ENCODE assay signal across 27 cellular contexts in the genomic region with DNA sequence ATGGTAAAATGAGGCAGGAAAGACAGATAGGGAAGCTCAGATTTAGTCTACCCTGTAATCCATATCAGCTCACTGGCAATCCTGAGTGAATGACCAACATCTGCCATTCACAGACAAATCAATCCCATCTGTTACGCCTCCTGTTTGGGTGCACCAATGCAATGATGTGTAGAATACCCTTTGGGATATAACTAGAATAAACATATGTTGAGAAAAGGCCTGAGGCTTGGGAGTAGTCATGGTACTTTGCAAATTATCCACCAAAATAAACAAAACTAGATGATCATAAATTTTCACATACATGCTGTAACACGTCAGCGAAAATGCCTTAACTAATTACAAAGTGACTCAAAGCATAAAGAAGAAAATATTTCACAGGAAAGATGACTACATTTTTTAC.
DNase-seq lines count a peak whose midpoint lies in the region; ATAC-seq and TF ChIP-seq lines count a peak whose summit lies in the region.
"Had no signal": no experiment of that assay in that cellular context is flagged by ENCODE, and none has a peak within 500 bp of the region (broad histone marks: within the 10 kb centered on the region; RNA-seq: fewer than 3 reads in every experiment).

No MANE protein-coding gene starts in this region.

- H3K36me3 ChIP-seq in mammary epithelial cell (ENCODE audit: insufficient read depth, low read length) (no peaks in the 10 kb centered on the region), right lobe of liver (no peaks in the 10 kb centered on the region)
- H3K36me3 ChIP-seq: cardiac muscle cell, neutrophil, Peyer's patch, upper lobe of left lung had no signal

- BruUV-seq in mammary epithelial cell (replicated peaks; lab: Mats Ljungman, UMichigan), result no TSS peak

- H3K27me3 Mint-ChIP-seq in osteocyte (ENCODE audit: unreplicated experiment), result peaks cover 3% of the 10 kb centered on the region
- H3K27me3 Mint-ChIP-seq: activated T-cell treated with anti-CD3 and anti-CD28 coated beads, Interleukin-2, amount 50 U/mL, for 24 hours; CD4-positive, alpha-beta T cell; T-helper 17 cell had no signal

- no peak overlapping the region for H3K9ac ChIP-seq in mammary epithelial cell (ENCODE audit: insufficient read depth, low read length)
- H3K9ac ChIP-seq: KMS-11 had no signal

- no peak for ATAC-seq in right lobe of liver
- ATAC-seq: GM12878, GM23338, T-helper 17 cell had no signal

- CTCF ChIA-PET in mammary epithelial cell (lab: Charles Lee; ENCODE audit: low non-redundant PET), result no interaction called here

- dilution Hi-C loops in mammary epithelial cell (cut with HindIII; ENCODE audit: low sequenced_read_pairs), result no loop called here

- H4K20me1 ChIP-seq in mammary epithelial cell (ENCODE audit: insufficient read depth, low read length), result no peaks in the 10 kb centered on the region

- H3K27ac ChIP-seq in mammary epithelial cell (ENCODE audit: insufficient read depth, low read depth, low read length), result no peak overlapping the region
- H3K27ac ChIP-seq in right lobe of liver, result no peak overlapping the region
- H3K27ac ChIP-seq: 22Rv1, cardiac muscle cell, coronary artery, KMS-11, neutrophil, Peyer's patch, upper lobe of left lung had no signal

- H3K4me3 ChIP-seq in mammary epithelial cell (replicated peaks in 1 of 3; ENCODE audit: insufficient read depth in 1 of 3, low read depth in 2 of 3, low read length in 3 of 3), result no peak overlapping the region
- H3K4me3 ChIP-seq in right lobe of liver, result no peak overlapping the region
- H3K4me3 ChIP-seq: cardiac muscle cell, coronary artery, GM12878, GM23338, Peyer's patch, upper lobe of left lung had no signal

- H3K36me3 Mint-ChIP-seq in osteocyte (ENCODE audit: unreplicated experiment), result no peaks in the 10 kb centered on the region

- H3K4me2 ChIP-seq in mammary epithelial cell (ENCODE audit: insufficient read depth, low read depth, low read length), result peak overlapping the region; percentile 23
- H3K4me2 ChIP-seq: GM23338, KMS-11 had no signal

- no peaks in the 10 kb centered on the region for H3K27me3 ChIP-seq in mammary epithelial cell (ENCODE audit: insufficient read depth, low read length)
- H3K27me3 ChIP-seq in right lobe of liver, result no peaks in the 10 kb centered on the region
- H3K27me3 ChIP-seq: cardiac muscle cell, neutrophil, Peyer's patch, upper lobe of left lung had no signal

- intact Hi-C loops in mammary epithelial cell (cut with micrococcal nuclease), result no loop called here
- intact Hi-C loops in right lobe of liver (cut with DNase I), result no loop called here

- no peaks in the 10 kb centered on the region for H3K9me3 Mint-ChIP-seq in osteocyte (ENCODE audit: unreplicated experiment)
- H3K9me3 Mint-ChIP-seq: activated T-cell treated with anti-CD3 and anti-CD28 coated beads, Interleukin-2, amount 50 U/mL, for 24 hours; CD4-positive, alpha-beta T cell; GM23338 had no signal

- no peaks in the 10 kb centered on the region for H3K79me2 ChIP-seq in mammary epithelial cell (ENCODE audit: insufficient read depth, low read length)

- no peak overlapping the region for H3K4me3 Mint-ChIP-seq in osteocyte (ENCODE audit: unreplicated experiment)
- H3K4me3 Mint-ChIP-seq: activated T-cell treated with anti-CD3 and anti-CD28 coated beads, Interleukin-2, amount 50 U/mL, for 24 hours; CD4-positive, alpha-beta T cell; GM23338; T-helper 17 cell had no signal

- H3K4me1 ChIP-seq in mammary epithelial cell (ENCODE audit: insufficient read depth, low read length) (peaks cover 6% of the 10 kb centered on the region), right lobe of liver (no peaks in the 10 kb centered on the region)
- H3K4me1 ChIP-seq: Peyer's patch, upper lobe of left lung had no signal

- 34% methylated on average over 3 of the region's 3 CpGs for WGBS in mammary epithelial cell (ENCODE audit: low coverage, missing lambda C conversion rate)
- WGBS in right lobe of liver (ENCODE audit: insufficient coverage, low coverage, low lambda C conversion rate, missing lambda C conversion rate), result 79% methylated on average over 3 of the region's 3 CpGs

- no peaks in the 10 kb centered on the region for H3K9me3 ChIP-seq in mammary epithelial cell (replicated peaks; ENCODE audit: insufficient read depth, low read length)
- no peaks in the 10 kb centered on the region for H3K9me3 ChIP-seq in right lobe of liver
- H3K9me3 ChIP-seq: neutrophil, Peyer's patch, upper lobe of left lung had no signal

- in situ Hi-C loops in mammary epithelial cell (cut with MboI; ENCODE audit: low sequenced_read_pairs in 2 of 2), result no loop called here

- H3K27ac Mint-ChIP-seq in osteocyte (ENCODE audit: unreplicated experiment), result no peak overlapping the region
- H3K27ac Mint-ChIP-seq: activated T-cell treated with anti-CD3 and anti-CD28 coated beads, Interleukin-2, amount 50 U/mL, for 24 hours; CD4-positive, alpha-beta T cell; GM23338; T-helper 17 cell had no signal

- no peak for TF ChIP-seq CTCF in mammary epithelial cell (conservative IDR thresholded peaks at IDR 0.05 in 1 of 2, IDR thresholded peaks at IDR 0.05 in 1 of 2; ENCODE audit: extremely low read depth in 1 of 2, insufficient read depth in 1 of 2, low read depth in 1 of 2, low read length in 2 of 2)
- TF ChIP-seq CTCF in osteocyte (IDR thresholded peaks at IDR 0.05), result no peak
- no peak for TF ChIP-seq CTCF in right lobe of liver (IDR thresholded peaks at IDR 0.05)

- H3K4me1 Mint-ChIP-seq in osteocyte (ENCODE audit: unreplicated experiment), result no peaks in the 10 kb centered on the region
- H3K4me1 Mint-ChIP-seq: GM23338, T-helper 17 cell had no signal

- peak; percentile 6 for DNase-seq in NCI-H1105 (lab: John Stamatoyannopoulos, UW)
- no peak for DNase-seq in NCI-H1105 treated with DMSO at 0.1 percent for 48 hours (lab: John Stamatoyannopoulos, UW)
- peak; percentile 43 for DNase-seq in NCI-H524 treated with DMSO at 0.1 percent for 48 hours (lab: John Stamatoyannopoulos, UW)
- peak; percentile 83 for DNase-seq in mammary epithelial cell
- DNase-seq in retina, result peak; percentile 12
- DNase-seq in HT-29 (ENCODE audit: low spot score), result no peak
- no peak for DNase-seq in osteocyte (ENCODE audit: extremely low spot score, unreplicated experiment)
- no peak for DNase-seq in right lobe of liver
- DNase-seq: activated CD4-positive, alpha-beta T cell treated with anti-CD3 and anti-CD28 coated beads for 4 hours; activated CD8-positive, alpha-beta memory T cell treated with anti-CD3 and anti-CD28 coated beads for 24 hours; activated T-cell treated with anti-CD3 and anti-CD28 coated beads, Interleukin-2, amount 50 U/mL, for 24 hours; amygdala; CD4-positive, alpha-beta T cell; head of caudate nucleus; NCI-H1930; NCI-H226; Peyer's patch; stimulated activated CD4-positive, alpha-beta T cell treated with anti-CD3 and anti-CD28 coated beads, Interleukin-1b, Interleukin-23, amount 100 ng/mL, for 48 hours; T-helper 17 cell; upper lobe of left lung had no signal

- TF ChIP-seq POLR2A in right lobe of liver (IDR thresholded peaks at IDR 0.05), result no peak

- peak overlapping the region; percentile 20 for H2AFZ ChIP-seq in mammary epithelial cell (ENCODE audit: low read depth, low read length)
- H2AFZ ChIP-seq: GM23338 had no signal

Comparison
In these comparisons a context has a peak if more than half of its experiments do, and no peak if none do; other contexts are left out.
1. DNase-seq: peak in NCI-H1105 (single experiment), NCI-H524 treated with DMSO at 0.1 percent for 48 hours (single experiment), mammary epithelial cell (single experiment) and retina (single experiment); none in NCI-H1105 treated with DMSO at 0.1 percent for 48 hours (single experiment), HT-29 (single experiment), osteocyte (single experiment) and right lobe of liver (0 of 3).